ENCODE assay signal across 2 cellular contexts in the genomic region with DNA sequence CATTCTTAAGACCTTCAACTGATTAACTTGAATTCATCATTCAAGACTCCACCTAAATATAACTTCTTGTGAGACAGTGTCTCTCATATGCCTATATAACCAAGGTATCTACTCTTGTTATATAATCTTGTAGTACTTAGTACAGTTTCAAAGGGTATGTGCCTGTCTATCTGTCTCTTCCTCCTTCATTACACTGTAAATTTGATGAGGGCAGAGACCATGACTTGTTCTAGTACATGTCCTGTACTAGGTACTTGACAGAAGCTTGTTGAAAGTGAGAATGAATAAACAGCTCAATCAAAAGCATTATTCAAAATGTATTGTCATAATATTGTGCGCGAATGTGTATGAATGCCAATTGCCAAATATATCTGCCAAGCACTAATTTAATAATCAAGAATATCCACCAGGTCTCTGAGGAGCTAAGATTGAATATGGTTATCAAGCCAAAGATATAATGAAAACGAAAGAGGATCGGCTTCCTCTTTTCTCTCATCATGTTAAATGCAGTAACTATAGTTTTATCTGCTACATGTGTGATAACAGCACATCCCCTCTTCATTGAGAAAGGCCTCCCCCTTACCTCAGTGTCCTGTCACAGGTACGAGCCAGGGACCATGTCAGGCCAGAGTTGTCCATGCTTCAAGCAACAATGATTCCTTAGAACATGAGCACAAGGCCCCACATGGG.
TF ChIP-seq lines count a peak whose summit lies in the region.

No MANE protein-coding gene starts in this region.

TF ChIP-seq in K562, 482 proteins besides CTCF, POLR2A, EP300 and RAD21:
- TF ChIP-seq ZNF124 (CRISPR knock-in tag; IDR thresholded peaks at IDR 0.05) (no peak), SIRT6 (IDR thresholded peaks at IDR 0.05; ENCODE audit: low read depth, low read length) (no peak), SPI1 (IDR thresholded peaks at IDR 0.05; ENCODE audit: borderline replicate concordance, low read depth, low read length) (0 out of 2 replicates have a peak, but pooled peaks have one; percentile 24), USF1 (CRISPR knock-in tag; IDR thresholded peaks at IDR 0.05) (no peak), MTA3 (IDR thresholded peaks at IDR 0.05; ENCODE audit: borderline replicate concordance) (no peak), ZNF778 (CRISPR knock-in tag; IDR thresholded peaks at IDR 0.05) (no peak)
- TF ChIP-seq, protein P1, sequence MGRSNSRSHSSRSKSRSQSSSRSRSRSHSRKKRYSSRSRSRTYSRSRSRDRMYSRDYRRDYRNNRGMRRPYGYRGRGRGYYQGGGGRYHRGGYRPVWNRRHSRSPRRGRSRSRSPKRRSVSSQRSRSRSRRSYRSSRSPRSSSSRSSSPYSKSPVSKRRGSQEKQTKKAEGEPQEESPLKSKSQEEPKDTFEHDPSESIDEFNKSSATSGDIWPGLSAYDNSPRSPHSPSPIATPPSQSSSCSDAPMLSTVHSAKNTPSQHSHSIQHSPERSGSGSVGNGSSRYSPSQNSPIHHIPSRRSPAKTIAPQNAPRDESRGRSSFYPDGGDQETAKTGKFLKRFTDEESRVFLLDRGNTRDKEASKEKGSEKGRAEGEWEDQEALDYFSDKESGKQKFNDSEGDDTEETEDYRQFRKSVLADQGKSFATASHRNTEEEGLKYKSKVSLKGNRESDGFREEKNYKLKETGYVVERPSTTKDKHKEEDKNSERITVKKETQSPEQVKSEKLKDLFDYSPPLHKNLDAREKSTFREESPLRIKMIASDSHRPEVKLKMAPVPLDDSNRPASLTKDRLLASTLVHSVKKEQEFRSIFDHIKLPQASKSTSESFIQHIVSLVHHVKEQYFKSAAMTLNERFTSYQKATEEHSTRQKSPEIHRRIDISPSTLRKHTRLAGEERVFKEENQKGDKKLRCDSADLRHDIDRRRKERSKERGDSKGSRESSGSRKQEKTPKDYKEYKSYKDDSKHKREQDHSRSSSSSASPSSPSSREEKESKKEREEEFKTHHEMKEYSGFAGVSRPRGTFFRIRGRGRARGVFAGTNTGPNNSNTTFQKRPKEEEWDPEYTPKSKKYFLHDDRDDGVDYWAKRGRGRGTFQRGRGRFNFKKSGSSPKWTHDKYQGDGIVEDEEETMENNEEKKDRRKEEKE (IDR thresholded peaks at IDR 0.05; ENCODE audit: borderline replicate concordance in 1 of 2, control insufficient read depth in 1 of 2, low read depth in 2 of 2, low read length in 1 of 2) = no peak
- TF ChIP-seq, protein P2, sequence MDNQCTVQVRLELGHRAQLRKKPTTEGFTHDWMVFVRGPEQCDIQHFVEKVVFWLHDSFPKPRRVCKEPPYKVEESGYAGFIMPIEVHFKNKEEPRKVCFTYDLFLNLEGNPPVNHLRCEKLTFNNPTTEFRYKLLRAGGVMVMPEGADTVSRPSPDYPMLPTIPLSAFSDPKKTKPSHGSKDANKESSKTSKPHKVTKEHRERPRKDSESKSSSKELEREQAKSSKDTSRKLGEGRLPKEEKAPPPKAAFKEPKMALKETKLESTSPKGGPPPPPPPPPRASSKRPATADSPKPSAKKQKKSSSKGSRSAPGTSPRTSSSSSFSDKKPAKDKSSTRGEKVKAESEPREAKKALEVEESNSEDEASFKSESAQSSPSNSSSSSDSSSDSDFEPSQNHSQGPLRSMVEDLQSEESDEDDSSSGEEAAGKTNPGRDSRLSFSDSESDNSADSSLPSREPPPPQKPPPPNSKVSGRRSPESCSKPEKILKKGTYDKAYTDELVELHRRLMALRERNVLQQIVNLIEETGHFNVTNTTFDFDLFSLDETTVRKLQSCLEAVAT (IDR thresholded peaks at IDR 0.05) = no peak

TF ChIP-seq in SK-N-SH, 30 proteins besides CTCF, POLR2A, EP300 and RAD21:
- TF ChIP-seq SIN3A (IDR thresholded peaks at IDR 0.05; ENCODE audit: borderline replicate concordance, low read depth, low read length) (no peak), MEF2A (IDR thresholded peaks at IDR 0.05; ENCODE audit: borderline replicate concordance, low read depth) (no peak), USF2 (IDR thresholded peaks at IDR 0.05; ENCODE audit: borderline replicate concordance, low read depth, low read length) (no peak), MXI1 (IDR thresholded peaks at IDR 0.05; ENCODE audit: low read depth, low read length) (no peak), ZBTB33 (IDR thresholded peaks at IDR 0.05; ENCODE audit: borderline replicate concordance, low read depth) (no peak), RXRA (IDR thresholded peaks at IDR 0.05; ENCODE audit: borderline replicate concordance, low read depth) (no peak), POLR2AphosphoS5 (IDR thresholded peaks at IDR 0.05; ENCODE audit: low read depth, low read length) (no peak), TAF1 (IDR thresholded peaks at IDR 0.05; ENCODE audit: borderline replicate concordance, low read depth, low read length) (no peak), JUND (IDR thresholded peaks at IDR 0.05) (no peak), ELF1 (IDR thresholded peaks at IDR 0.05) (no peak), NRF1 (IDR thresholded peaks at IDR 0.05; ENCODE audit: low read depth, low read length) (no peak), USF1 (IDR thresholded peaks at IDR 0.05; ENCODE audit: borderline replicate concordance, low read depth) (no peak), CHD2 (IDR thresholded peaks at IDR 0.05; ENCODE audit: low read length, partially characterized antibody) (no peak), RFX5 (IDR thresholded peaks at IDR 0.05; ENCODE audit: low read length) (no peak), TEAD4 (IDR thresholded peaks at IDR 0.05; ENCODE audit: borderline replicate concordance, insufficient read depth) (no peak), GATA2 (CRISPR knock-in tag; IDR thresholded peaks at IDR 0.05) (no peak), MAX (IDR thresholded peaks at IDR 0.05; ENCODE audit: low read depth) (no peak)
- TF ChIP-seq, protein P3, sequence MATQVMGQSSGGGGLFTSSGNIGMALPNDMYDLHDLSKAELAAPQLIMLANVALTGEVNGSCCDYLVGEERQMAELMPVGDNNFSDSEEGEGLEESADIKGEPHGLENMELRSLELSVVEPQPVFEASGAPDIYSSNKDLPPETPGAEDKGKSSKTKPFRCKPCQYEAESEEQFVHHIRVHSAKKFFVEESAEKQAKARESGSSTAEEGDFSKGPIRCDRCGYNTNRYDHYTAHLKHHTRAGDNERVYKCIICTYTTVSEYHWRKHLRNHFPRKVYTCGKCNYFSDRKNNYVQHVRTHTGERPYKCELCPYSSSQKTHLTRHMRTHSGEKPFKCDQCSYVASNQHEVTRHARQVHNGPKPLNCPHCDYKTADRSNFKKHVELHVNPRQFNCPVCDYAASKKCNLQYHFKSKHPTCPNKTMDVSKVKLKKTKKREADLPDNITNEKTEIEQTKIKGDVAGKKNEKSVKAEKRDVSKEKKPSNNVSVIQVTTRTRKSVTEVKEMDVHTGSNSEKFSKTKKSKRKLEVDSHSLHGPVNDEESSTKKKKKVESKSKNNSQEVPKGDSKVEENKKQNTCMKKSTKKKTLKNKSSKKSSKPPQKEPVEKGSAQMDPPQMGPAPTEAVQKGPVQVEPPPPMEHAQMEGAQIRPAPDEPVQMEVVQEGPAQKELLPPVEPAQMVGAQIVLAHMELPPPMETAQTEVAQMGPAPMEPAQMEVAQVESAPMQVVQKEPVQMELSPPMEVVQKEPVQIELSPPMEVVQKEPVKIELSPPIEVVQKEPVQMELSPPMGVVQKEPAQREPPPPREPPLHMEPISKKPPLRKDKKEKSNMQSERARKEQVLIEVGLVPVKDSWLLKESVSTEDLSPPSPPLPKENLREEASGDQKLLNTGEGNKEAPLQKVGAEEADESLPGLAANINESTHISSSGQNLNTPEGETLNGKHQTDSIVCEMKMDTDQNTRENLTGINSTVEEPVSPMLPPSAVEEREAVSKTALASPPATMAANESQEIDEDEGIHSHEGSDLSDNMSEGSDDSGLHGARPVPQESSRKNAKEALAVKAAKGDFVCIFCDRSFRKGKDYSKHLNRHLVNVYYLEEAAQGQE (IDR thresholded peaks at IDR 0.05; ENCODE audit: low read depth, low read length) = no peak
- TF ChIP-seq, protein P4, sequence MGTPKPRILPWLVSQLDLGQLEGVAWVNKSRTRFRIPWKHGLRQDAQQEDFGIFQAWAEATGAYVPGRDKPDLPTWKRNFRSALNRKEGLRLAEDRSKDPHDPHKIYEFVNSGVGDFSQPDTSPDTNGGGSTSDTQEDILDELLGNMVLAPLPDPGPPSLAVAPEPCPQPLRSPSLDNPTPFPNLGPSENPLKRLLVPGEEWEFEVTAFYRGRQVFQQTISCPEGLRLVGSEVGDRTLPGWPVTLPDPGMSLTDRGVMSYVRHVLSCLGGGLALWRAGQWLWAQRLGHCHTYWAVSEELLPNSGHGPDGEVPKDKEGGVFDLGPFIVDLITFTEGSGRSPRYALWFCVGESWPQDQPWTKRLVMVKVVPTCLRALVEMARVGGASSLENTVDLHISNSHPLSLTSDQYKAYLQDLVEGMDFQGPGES (IDR thresholded peaks at IDR 0.05; ENCODE audit: low read depth, low read length) = no peak
- TF ChIP-seq, protein P5, sequence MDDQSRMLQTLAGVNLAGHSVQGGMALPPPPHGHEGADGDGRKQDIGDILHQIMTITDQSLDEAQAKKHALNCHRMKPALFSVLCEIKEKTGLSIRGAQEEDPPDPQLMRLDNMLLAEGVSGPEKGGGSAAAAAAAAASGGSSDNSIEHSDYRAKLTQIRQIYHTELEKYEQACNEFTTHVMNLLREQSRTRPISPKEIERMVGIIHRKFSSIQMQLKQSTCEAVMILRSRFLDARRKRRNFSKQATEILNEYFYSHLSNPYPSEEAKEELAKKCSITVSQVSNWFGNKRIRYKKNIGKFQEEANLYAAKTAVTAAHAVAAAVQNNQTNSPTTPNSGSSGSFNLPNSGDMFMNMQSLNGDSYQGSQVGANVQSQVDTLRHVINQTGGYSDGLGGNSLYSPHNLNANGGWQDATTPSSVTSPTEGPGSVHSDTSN (IDR thresholded peaks at IDR 0.05) = no peak
